1 cellular context compared by ENCODE assay signal in the genomic region with DNA sequence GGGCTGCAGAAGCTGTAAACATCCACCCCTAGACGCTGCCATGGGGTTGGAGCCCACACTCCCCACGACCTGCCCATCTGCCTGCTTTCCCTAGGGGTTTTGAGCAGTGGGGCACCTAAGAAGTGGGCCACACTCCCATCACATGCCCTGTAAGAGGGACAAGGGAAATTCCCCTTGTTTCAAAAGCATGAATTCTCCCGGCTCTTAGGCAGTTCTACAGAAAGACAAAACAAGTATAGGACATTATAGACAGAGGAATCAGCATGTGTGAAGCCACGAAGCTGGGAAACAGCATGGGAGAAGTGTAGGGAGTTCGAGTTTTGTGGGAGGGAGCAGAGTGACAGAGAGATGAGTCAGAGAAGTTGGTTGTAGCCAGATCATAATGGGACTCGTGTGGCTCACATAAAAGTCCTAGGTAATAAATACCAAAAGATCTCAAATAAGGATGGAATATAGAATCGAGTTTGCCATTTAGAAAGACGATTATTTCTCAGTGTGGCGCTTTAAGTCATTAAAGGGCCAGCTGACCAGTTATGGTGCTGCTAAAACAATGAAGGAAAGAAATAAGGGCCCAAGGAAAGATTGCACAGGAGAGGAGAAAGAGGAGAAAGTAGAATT.
TF ChIP-seq lines count a peak whose summit lies in the region.

No MANE protein-coding gene starts in this region.

TF ChIP-seq in GM12878, 131 proteins besides CTCF, POLR2A, EP300 and RAD21:
- no peak for TF ChIP-seq RBBP5 (conservative IDR thresholded peaks at IDR 0.05)
- no peak for TF ChIP-seq ESRRA (IDR thresholded peaks at IDR 0.05; ENCODE audit: low read length)
- TF ChIP-seq SMAD1 (IDR thresholded peaks at IDR 0.05; ENCODE audit: low read depth, partially characterized antibody), result no peak
- TF ChIP-seq SREBF1 (IDR thresholded peaks at IDR 0.05; ENCODE audit: low read length), result no peak
- TF ChIP-seq, protein P1, sequence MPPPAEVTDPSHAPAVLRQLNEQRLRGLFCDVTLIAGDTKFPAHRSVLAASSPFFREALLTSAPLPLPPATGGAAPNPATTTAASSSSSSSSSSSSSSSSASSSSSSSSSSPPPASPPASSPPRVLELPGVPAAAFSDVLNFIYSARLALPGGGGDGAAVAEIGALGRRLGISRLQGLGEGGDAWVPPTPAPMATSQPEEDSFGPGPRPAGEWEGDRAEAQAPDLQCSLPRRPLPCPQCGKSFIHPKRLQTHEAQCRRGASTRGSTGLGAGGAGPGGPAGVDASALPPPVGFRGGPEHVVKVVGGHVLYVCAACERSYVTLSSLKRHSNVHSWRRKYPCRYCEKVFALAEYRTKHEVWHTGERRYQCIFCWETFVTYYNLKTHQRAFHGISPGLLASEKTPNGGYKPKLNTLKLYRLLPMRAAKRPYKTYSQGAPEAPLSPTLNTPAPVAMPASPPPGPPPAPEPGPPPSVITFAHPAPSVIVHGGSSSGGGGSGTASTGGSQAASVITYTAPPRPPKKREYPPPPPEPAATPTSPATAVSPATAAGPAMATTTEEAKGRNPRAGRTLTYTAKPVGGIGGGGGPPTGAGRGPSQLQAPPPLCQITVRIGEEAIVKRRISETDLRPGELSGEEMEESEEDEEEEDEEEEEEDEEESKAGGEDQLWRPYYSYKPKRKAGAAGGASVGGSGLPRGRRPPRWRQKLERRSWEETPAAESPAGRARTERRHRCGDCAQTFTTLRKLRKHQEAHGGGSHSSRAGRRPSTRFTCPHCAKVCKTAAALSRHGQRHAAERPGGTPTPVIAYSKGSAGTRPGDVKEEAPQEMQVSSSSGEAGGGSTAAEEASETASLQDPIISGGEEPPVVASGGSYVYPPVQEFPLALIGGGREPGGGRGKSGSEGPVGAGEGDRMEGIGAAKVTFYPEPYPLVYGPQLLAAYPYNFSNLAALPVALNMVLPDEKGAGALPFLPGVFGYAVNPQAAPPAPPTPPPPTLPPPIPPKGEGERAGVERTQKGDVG (CRISPR knock-in tag; IDR thresholded peaks at IDR 0.05), result no peak
- TF ChIP-seq E4F1 (IDR thresholded peaks at IDR 0.05; ENCODE audit: borderline replicate concordance, partially characterized antibody), result no peak
- TF ChIP-seq CEBPZ (IDR thresholded peaks at IDR 0.05; ENCODE audit: low read depth, low read length), result no peak
- no peak for TF ChIP-seq IKZF1 (conservative IDR thresholded peaks at IDR 0.05)
- no peak for TF ChIP-seq PML (IDR thresholded peaks at IDR 0.05; ENCODE audit: low read length)
- no peak for TF ChIP-seq TARDBP (IDR thresholded peaks at IDR 0.05; ENCODE audit: borderline replicate concordance)
- TF ChIP-seq ZNF622 (IDR thresholded peaks at IDR 0.05), result no peak
- TF ChIP-seq CREM (IDR thresholded peaks at IDR 0.05; ENCODE audit: low read depth), result no peak
